Comparison of ENCODE assay signal across 1 cellular context in genomic region chr5:159741829-159742228, GRCh38.
TF ChIP-seq lines count a peak whose summit lies in the region.

No MANE protein-coding gene starts in this region.

TF ChIP-seq in GM23338, 12 proteins besides CTCF, POLR2A, EP300 and RAD21 (continued from another document):
- TF ChIP-seq ZNF462 (CRISPR knock-in tag; IDR thresholded peaks at IDR 0.05) (no peak), STAT1 (IDR thresholded peaks at IDR 0.05; ENCODE audit: unreplicated experiment) (no peak), EZH2phosphoT487 (IDR thresholded peaks at IDR 0.05; ENCODE audit: unreplicated experiment) (no peak), ZNF114 (CRISPR knock-in tag; IDR thresholded peaks at IDR 0.05) (no peak), REST (IDR thresholded peaks at IDR 0.05; ENCODE audit: unreplicated experiment) (no peak), ZNF331 (CRISPR knock-in tag; IDR thresholded peaks at IDR 0.05; ENCODE audit: low read depth) (no peak)
- TF ChIP-seq, protein P1, sequence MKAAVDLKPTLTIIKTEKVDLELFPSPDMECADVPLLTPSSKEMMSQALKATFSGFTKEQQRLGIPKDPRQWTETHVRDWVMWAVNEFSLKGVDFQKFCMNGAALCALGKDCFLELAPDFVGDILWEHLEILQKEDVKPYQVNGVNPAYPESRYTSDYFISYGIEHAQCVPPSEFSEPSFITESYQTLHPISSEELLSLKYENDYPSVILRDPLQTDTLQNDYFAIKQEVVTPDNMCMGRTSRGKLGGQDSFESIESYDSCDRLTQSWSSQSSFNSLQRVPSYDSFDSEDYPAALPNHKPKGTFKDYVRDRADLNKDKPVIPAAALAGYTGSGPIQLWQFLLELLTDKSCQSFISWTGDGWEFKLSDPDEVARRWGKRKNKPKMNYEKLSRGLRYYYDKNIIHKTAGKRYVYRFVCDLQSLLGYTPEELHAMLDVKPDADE (IDR thresholded peaks at IDR 0.05), result no peak
